ENCODE assay signal across 23 cellular contexts in the genomic region with DNA sequence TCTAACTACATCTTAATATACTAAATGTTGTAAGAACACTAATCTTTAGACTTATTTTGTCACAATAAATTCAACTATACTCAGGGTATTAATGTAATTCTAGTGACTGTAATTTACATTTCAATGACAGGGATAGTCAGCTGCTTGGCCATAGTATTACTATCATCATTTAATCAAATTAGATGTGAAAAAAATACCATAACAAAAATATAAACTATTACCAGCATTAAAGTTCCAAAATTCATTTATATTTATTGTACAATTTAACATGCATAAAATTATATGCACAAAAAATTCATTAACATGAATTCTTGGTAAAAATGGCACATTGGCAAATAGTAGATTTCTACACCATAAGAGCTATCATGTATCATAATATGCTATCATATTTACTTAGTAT. TPM values are rescaled to one million over a fixed set of nuclear protein-coding genes. Genes with fewer than 3 reads are reported as not detected.
DNase-seq lines count a peak whose midpoint lies in the region; ATAC-seq, FAIRE-seq and TF ChIP-seq lines count a peak whose summit lies in the region.
"Had no signal": no experiment of that assay in that cellular context is flagged by ENCODE, and none has a peak within 500 bp of the region (broad histone marks: within the 10 kb centered on the region; RNA-seq: fewer than 3 reads in every experiment).

No MANE protein-coding gene starts in this region.

- no peaks in the 10 kb centered on the region for H3K36me3 ChIP-seq in HEK293 (ENCODE audit: control insufficient read depth in 2 of 2, insufficient read depth in 1 of 2, low read length in 2 of 2)
- H3K36me3 ChIP-seq in K562 (ENCODE audit: control insufficient read depth, insufficient read depth, low read length): peaks cover 14% of the 10 kb centered on the region; the same call in 2 of the 3 replicates
- no peaks in the 10 kb centered on the region for H3K36me3 ChIP-seq in kidney (ENCODE audit: control insufficient read depth in 1 of 2, insufficient read depth in 2 of 2, low read length in 2 of 2)
- no peaks in the 10 kb centered on the region for H3K36me3 ChIP-seq in transverse colon
- H3K36me3 ChIP-seq: BE2C had no signal

- peaks cover 14% of the 10 kb centered on the region for H3K4me1 Mint-ChIP-seq in activated CD4-positive, alpha-beta T cell treated with anti-CD3 and anti-CD28 coated beads for 36 hours
- H3K4me1 Mint-ChIP-seq in activated naive CD4-positive, alpha-beta T cell treated with anti-CD3 and anti-CD28 coated beads, Interleukin-2, amount 10 ng/mL, durations not matched to agents 7 days and 5 days: no peaks in the 10 kb centered on the region

- H3K9ac ChIP-seq in K562 (ENCODE audit: insufficient read depth in 1 of 2, low read depth in 2 of 2, low read length in 2 of 2) (no peak overlapping the region), kidney (ENCODE audit: low read length in 2 of 2) (no peak overlapping the region)
- H3K9ac ChIP-seq: BLaER1 had no signal

- H3K4me2 ChIP-seq in K562 (ENCODE audit: insufficient read depth, low read length): no peak overlapping the region
- H3K4me2 ChIP-seq: BLaER1 had no signal

- FAIRE-seq in K562 (lab: Jason Lieb, UNC) (no peak), kidney (lab: Jason Lieb, UNC) (peak; percentile 41)
- FAIRE-seq: GM12878, GM12892, GM18507 had no signal

- ATAC-seq in K562: no peak
- no peak for ATAC-seq in activated CD4-positive, alpha-beta T cell treated with anti-CD3 and anti-CD28 coated beads for 36 hours
- ATAC-seq: GM12878 had no signal

- POLR2A ChIA-PET in HEK293 (lab: Yijun Ruan, JAX) (no interaction called here), K562 (lab: Yijun Ruan, JAX) (no interaction called here)
- POLR2A ChIA-PET in activated CD4-positive, alpha-beta T cell treated with anti-CD3 and anti-CD28 coated beads for 36 hours (lab: Charles Lee): no interaction called here

- H3K27me3 ChIP-seq in K562 (ENCODE audit: control insufficient read depth in 2 of 2, insufficient read depth in 2 of 2, low read length in 2 of 2) (no peaks in the 10 kb centered on the region), transverse colon (no peaks in the 10 kb centered on the region)
- H3K27me3 ChIP-seq: BE2C, BLaER1 had no signal

- BruUV-seq in K562 (replicated peaks; lab: Mats Ljungman, UMichigan): no TSS peak

- peaks cover 17% of the 10 kb centered on the region for H3K36me3 Mint-ChIP-seq in activated CD4-positive, alpha-beta T cell treated with anti-CD3 and anti-CD28 coated beads for 36 hours (ENCODE audit: low read depth)
- peaks cover 28% of the 10 kb centered on the region for H3K36me3 Mint-ChIP-seq in activated naive CD4-positive, alpha-beta T cell treated with anti-CD3 and anti-CD28 coated beads, Interleukin-2, amount 10 ng/mL, durations not matched to agents 7 days and 5 days

- H3K4me1 ChIP-seq in HEK293 (ENCODE audit: control insufficient read depth, insufficient read depth, low read length) (no peaks in the 10 kb centered on the region), K562 (replicated peaks in 1 of 2; ENCODE audit: control insufficient read depth in 2 of 2, insufficient read depth in 2 of 2, low read length in 2 of 2) (peaks cover 3 to 24% of the 10 kb centered on the region in 2 experiments; a peak in 3 of 5 replicates), kidney (ENCODE audit: control insufficient read depth in 1 of 2, insufficient read depth in 1 of 2, low read depth in 1 of 2, low read length in 2 of 2) (no peaks in the 10 kb centered on the region), transverse colon (peaks cover 0 to 14% (median 2%) of the 10 kb centered on the region in 4 donors)
- H3K4me1 ChIP-seq: BE2C, Caco-2 had no signal

- TF ChIP-seq CTCF in HEK293 (tag by site-specific recombination; IDR thresholded peaks at IDR 0.05) (no peak), K562 (IDR thresholded peaks at IDR 0.05 in 2 of 3, conservative IDR thresholded peaks at IDR 0.05 in 1 of 3; ENCODE audit: insufficient read depth in 2 of 3, low read depth in 1 of 3, low read length in 3 of 3) (no peak), kidney (IDR thresholded peaks at IDR 0.05; ENCODE audit: borderline replicate concordance, extremely low read depth, insufficient read depth) (no peak), transverse colon (IDR thresholded peaks at IDR 0.05) (no peak)

- H3K9me1 ChIP-seq in K562 (ENCODE audit: control insufficient read depth, insufficient read depth, low read length): no peaks in the 10 kb centered on the region

- TF ChIP-seq RAD21 in K562 (CRISPR knock-in tag; conservative IDR thresholded peaks at IDR 0.05 in 1 of 2, IDR thresholded peaks at IDR 0.05 in 1 of 2): no peak

- H3K4me3 ChIP-seq in HEK293 (ENCODE audit: low read depth, low read length) (no peak overlapping the region), K562 (no peak overlapping the region), kidney (ENCODE audit: low read length in 2 of 2) (no peak overlapping the region), transverse colon (no peak overlapping the region)
- H3K4me3 ChIP-seq: BLaER1, GM12878 had no signal

- peaks cover 7% of the 10 kb centered on the region for H3K9me3 Mint-ChIP-seq in activated CD4-positive, alpha-beta T cell treated with anti-CD3 and anti-CD28 coated beads for 36 hours (ENCODE audit: low read depth)
- H3K9me3 Mint-ChIP-seq in activated naive CD4-positive, alpha-beta T cell treated with anti-CD3 and anti-CD28 coated beads, Interleukin-2, amount 10 ng/mL, durations not matched to agents 7 days and 5 days: peaks cover 16% of the 10 kb centered on the region

- intact Hi-C loops in K562 (cut with micrococcal nuclease) (no loop called here), kidney (cut with DNase I) (no loop called here), transverse colon (cut with DNase I; ENCODE audit: low total_unique reads) (no loop called here)
- intact Hi-C loops in activated CD4-positive, alpha-beta T cell treated with anti-CD3 and anti-CD28 coated beads for 36 hours (cut with DNase I, micrococcal nuclease): no loop called here

- DNase-seq in K562 (ENCODE audit: extremely low read depth in 1 of 4, low spot score in 3 of 4) (no peak), kidney (no peak), COR-L47 (lab: John Stamatoyannopoulos, UW) (no peak), transverse colon (no peak)
- DNase-seq in activated CD4-positive, alpha-beta T cell treated with anti-CD3 and anti-CD28 coated beads for 36 hours: no peak
- DNase-seq in activated naive CD4-positive, alpha-beta T cell treated with anti-CD3 and anti-CD28 coated beads, Interleukin-2, amount 10 ng/mL, durations not matched to agents 7 days and 5 days: no peak
- DNase-seq: 8988T; ACHN; BE2C; C1 segment of cervical spinal cord; Caco-2; Calu3; CD4-positive, alpha-beta memory T cell; CD4-positive, CD25-positive, alpha-beta regulatory T cell; CD8-positive, alpha-beta memory T cell; DMS79 treated with DMSO at 0.1 percent for 48 hours; GDM1 had no signal

- no peak overlapping the region for H3K4me3 Mint-ChIP-seq in activated CD4-positive, alpha-beta T cell treated with anti-CD3 and anti-CD28 coated beads for 36 hours
- no peak overlapping the region for H3K4me3 Mint-ChIP-seq in activated naive CD4-positive, alpha-beta T cell treated with anti-CD3 and anti-CD28 coated beads, Interleukin-2, amount 10 ng/mL, durations not matched to agents 7 days and 5 days
- H3K4me3 Mint-ChIP-seq: CD14-positive monocyte; CD4-positive, alpha-beta memory T cell; CD4-positive, CD25-positive, alpha-beta regulatory T cell; CD8-positive, alpha-beta memory T cell had no signal

- peaks cover 21% of the 10 kb centered on the region for H4K20me1 ChIP-seq in K562 (replicated peaks; ENCODE audit: control insufficient read depth, insufficient read depth, low read length)

- CTCF ChIA-PET in HEK293 (lab: Yijun Ruan, JAX): no interaction called here
- CTCF ChIA-PET in K562 (lab: Yijun Ruan, JAX; ENCODE audit: low intra/inter-chr PET ratio): no interaction called here
- CTCF ChIA-PET in activated CD4-positive, alpha-beta T cell treated with anti-CD3 and anti-CD28 coated beads for 36 hours (lab: Charles Lee): no interaction called here
- CTCF ChIA-PET in activated naive CD4-positive, alpha-beta T cell treated with anti-CD3 and anti-CD28 coated beads, Interleukin-2, amount 10 ng/mL, durations not matched to agents 7 days and 5 days (lab: Charles Lee): interaction anchor here (0.8 kb wide), 1 partner anchor 161 kb away, joined by 3 read pairs; no protein-coding TSS in a partner anchor

- H3K27ac Mint-ChIP-seq in activated CD4-positive, alpha-beta T cell treated with anti-CD3 and anti-CD28 coated beads for 36 hours: no peak overlapping the region
- H3K27ac Mint-ChIP-seq in activated naive CD4-positive, alpha-beta T cell treated with anti-CD3 and anti-CD28 coated beads, Interleukin-2, amount 10 ng/mL, durations not matched to agents 7 days and 5 days: no peak overlapping the region
- H3K27ac Mint-ChIP-seq: CD4-positive, alpha-beta memory T cell; CD4-positive, CD25-positive, alpha-beta regulatory T cell; CD8-positive, alpha-beta memory T cell had no signal

- no peak for TF ChIP-seq EP300 in K562 (IDR thresholded peaks at IDR 0.05; ENCODE audit: low read length)
- no peak for TF ChIP-seq EP300 in transverse colon (IDR thresholded peaks at IDR 0.05; ENCODE audit: low read depth)

- H3K27ac ChIP-seq in HEK293 (ENCODE audit: extremely low read depth, low read depth, low read length) (no peak overlapping the region), K562 (ENCODE audit: extremely low read depth, low read depth, low read length) (no peak overlapping the region), kidney (ENCODE audit: low read depth in 2 of 2, low read length in 2 of 2) (no peak overlapping the region), transverse colon (no peak overlapping the region)
- H3K27ac ChIP-seq: BLaER1 had no signal

- TF ChIP-seq POLR2A in K562 (conservative IDR thresholded peaks at IDR 0.05): no peak
- TF ChIP-seq POLR2A in transverse colon (IDR thresholded peaks at IDR 0.05): no peak

- no peaks in the 10 kb centered on the region for H3K9me3 ChIP-seq in HEK293 (ENCODE audit: control insufficient read depth, insufficient read depth, low read depth, low read length)
- peaks cover 10% of the 10 kb centered on the region; the same call in 1 of the 2 replicates for H3K9me3 ChIP-seq in K562 (replicated peaks; ENCODE audit: control insufficient read depth, insufficient read depth, low read depth, low read length)
- H3K9me3 ChIP-seq in kidney (ENCODE audit: control insufficient read depth in 1 of 2, low read length in 2 of 2): peaks cover 0 to 7% of the 10 kb centered on the region in 2 donors
- H3K9me3 ChIP-seq in transverse colon: peaks cover 0 to 3% of the 10 kb centered on the region in 2 donors
- H3K9me3 ChIP-seq: BE2C, Caco-2 had no signal

- H2AFZ ChIP-seq in K562 (ENCODE audit: low read depth, low read length): no peak overlapping the region

- in situ Hi-C loops in K562 (cut with MboI): no loop called here
- in situ Hi-C loops in transverse colon (cut with MboI; ENCODE audit: low pct_ligation_motif_present in 1 of 4, low pct_unique_long_range_greater_than_20kb in 1 of 4, low sequenced_read_pairs in 3 of 4): no loop called here

- H3K27me3 Mint-ChIP-seq in activated CD4-positive, alpha-beta T cell treated with anti-CD3 and anti-CD28 coated beads for 36 hours: no peaks in the 10 kb centered on the region
- no peaks in the 10 kb centered on the region for H3K27me3 Mint-ChIP-seq in activated naive CD4-positive, alpha-beta T cell treated with anti-CD3 and anti-CD28 coated beads, Interleukin-2, amount 10 ng/mL, durations not matched to agents 7 days and 5 days
- H3K27me3 Mint-ChIP-seq: CD4-positive, alpha-beta memory T cell; CD4-positive, CD25-positive, alpha-beta regulatory T cell; CD8-positive, alpha-beta memory T cell had no signal

- H3K79me2 ChIP-seq in K562 (ENCODE audit: control insufficient read depth, insufficient read depth, low read length): peaks cover 97% of the 10 kb centered on the region

RNA-seq across cellular contexts. Expression of a gene that starts 28.9 kb away (rescaled TPM):
- total RNA-seq in K562 (2011; cell fraction: chromatin; rRNA removed; ENCODE audit: low replicate concordance): 66.1 and 149 TPM in 2 replicates
- 49.7 and 55.7 TPM in 2 replicates for total RNA-seq in K562 (2011; cell fraction: nucleolus; rRNA removed)
- 73.5 and 100 TPM in 2 replicates for total RNA-seq in K562 (2011; cell fraction: nucleoplasm; rRNA removed)
- 18.4 and 19.9 TPM in 2 replicates for total RNA-seq in K562 (2014; rRNA removed)
- total RNA-seq in K562 (2014; rRNA removed; fragmentation: Illumina TruSeq; extraction: Trizol): 22.1 and 26.4 TPM in 2 replicates
- 31.1 and 32.8 TPM in 2 replicates for total RNA-seq in K562 (2015; rRNA removed; fragmentation: Illumina TruSeq; extraction: Trizol)
- total RNA-seq in K562 (2021): 22.1 and 24.6 TPM in 2 replicates
- 17.9 and 19.7 TPM in 2 replicates for polyA plus RNA-seq in K562 (2011; rRNA removed)
- polyA plus RNA-seq in K562 (2011; cell fraction: cytosol; rRNA removed): 5.5 and 9.3 TPM in 2 replicates
- 17.5 and 20.3 TPM in 2 replicates for polyA plus RNA-seq in K562 (2011; cell fraction: nucleus; rRNA removed)
- polyA plus RNA-seq in K562 (2012): 7.5 and 10.7 TPM in 2 replicates
- polyA plus RNA-seq in K562 (2014; fragmentation: Illumina TruSeq; extraction: Trizol): 10.3 and 10.7 TPM in 2 replicates
- polyA plus RNA-seq in K562 (2014; fragmentation: Nextera tagmentation; extraction: Ambion mirVana): 1 to 10 TPM; 5.0 to 8.7 TPM
- polyA plus RNA-seq in K562 (2014; rRNA removed): 9.4 and 12.0 TPM in 2 replicates
- 54.7 and 58.9 TPM in 2 replicates for polyA minus RNA-seq in K562 (2011; rRNA and poly(A)+ RNA removed)
- polyA minus RNA-seq in K562 (2011; cell fraction: cytosol; rRNA and poly(A)+ RNA removed): 16.2 and 16.4 TPM in 2 replicates
- 48.3 and 63.5 TPM in 2 replicates for polyA minus RNA-seq in K562 (2011; cell fraction: nucleus; rRNA and poly(A)+ RNA removed)
- total RNA-seq in kidney: 31.1 TPM
- 2.9 TPM for polyA plus RNA-seq in kidney (ENCODE audit: insufficient read depth, low read depth, low replicate concordance)
- 10 to 100 TPM; 14.2 to 16.3 TPM for total RNA-seq in activated CD4-positive, alpha-beta T cell treated with anti-CD3 and anti-CD28 coated beads for 36 hours
- total RNA-seq in transverse colon: 10 to 100 TPM; 24.3 to 54.9 (median 40.8) TPM
